17 cellular contexts compared by ENCODE assay signal in genomic region chr5:2300861-2301610, GRCh38.
DNase-seq lines count a peak whose midpoint lies in the region; ATAC-seq, FAIRE-seq and TF ChIP-seq lines count a peak whose summit lies in the region.
"Had no signal": no experiment of that assay in that cellular context is flagged by ENCODE, and none has a peak within 500 bp of the region (broad histone marks: within the 10 kb centered on the region; RNA-seq: fewer than 3 reads in every experiment).

No MANE protein-coding gene starts in this region.

- H3K4me1 ChIP-seq in Panc1 (ENCODE audit: control insufficient read depth, insufficient read depth, low read length), result no peaks in the 10 kb centered on the region
- H3K4me1 ChIP-seq in H1 (replicated peaks in 1 of 4; ENCODE audit: control insufficient read depth in 3 of 4, insufficient read depth in 4 of 4, low read length in 3 of 4), result peaks cover 0 to 7% (median 2%) of the 10 kb centered on the region in 4 experiments; a peak in 4 of 7 replicates
- H3K4me1 ChIP-seq in neuronal stem cell (ENCODE audit: control insufficient read depth in 2 of 2, insufficient read depth in 1 of 2, low read depth in 1 of 2, low read length in 2 of 2), result peaks cover 19 to 30% of the 10 kb centered on the region in 2 donors
- no peaks in the 10 kb centered on the region for H3K4me1 ChIP-seq in PC-9 (replicated peaks; ENCODE audit: insufficient read depth)
- H3K4me1 ChIP-seq in Peyer's patch, result no peaks in the 10 kb centered on the region
- H3K4me1 ChIP-seq: HAP-1 had no signal

- no peak overlapping the region for H3K14ac ChIP-seq in H1 (ENCODE audit: insufficient read length)
- H3K14ac ChIP-seq in neuronal stem cell (ENCODE audit: low read length), result no peak overlapping the region

- POLR2A ChIA-PET in Panc1 (lab: Charles Lee), result no interaction called here
- POLR2A ChIA-PET in H1 (lab: Charles Lee; ENCODE audit: partially characterized antibody), result no interaction called here
- POLR2A ChIA-PET in PC-9 (lab: Charles Lee; ENCODE audit: unreplicated experiment), result no interaction called here

- H3K4ac ChIP-seq in H1 (replicated peaks; ENCODE audit: insufficient read length, low read depth, low read length), result no peak overlapping the region
- H3K4ac ChIP-seq in neuronal stem cell (ENCODE audit: low read length), result no peak overlapping the region

- no peak overlapping the region for H2AFZ ChIP-seq in H1 (ENCODE audit: low read length)
- peak overlapping the region; percentile 33 for H2AFZ ChIP-seq in neuronal stem cell (ENCODE audit: low read length)
- H2AFZ ChIP-seq in PC-9, result no peak overlapping the region

- H4K8ac ChIP-seq in H1 (ENCODE audit: extremely low read depth, insufficient read depth, low read length) (no peak overlapping the region; the same call in 1 of the 2 replicates), neuronal stem cell (ENCODE audit: low read depth, low read length) (no peak overlapping the region)

- no peak overlapping the region for H2BK5ac ChIP-seq in H1 (ENCODE audit: low read depth, low read length)
- no peak overlapping the region for H2BK5ac ChIP-seq in neuronal stem cell (ENCODE audit: low read length)

- TF ChIP-seq CTCF in Panc1 (IDR thresholded peaks at IDR 0.05) (no peak), H1 (IDR thresholded peaks at IDR 0.05; ENCODE audit: control extremely low read depth in 1 of 3, insufficient read depth in 1 of 3, low read depth in 1 of 3, low read length in 3 of 3) (no peak), PC-9 (conservative IDR thresholded peaks at IDR 0.05) (no peak), Peyer's patch (IDR thresholded peaks at IDR 0.05) (no peak)

- H3K9me2 ChIP-seq in PC-9 (ENCODE audit: insufficient read depth), result no peaks in the 10 kb centered on the region

- H2BK15ac ChIP-seq in H1 (ENCODE audit: low read length) (no peak overlapping the region), neuronal stem cell (ENCODE audit: low read length) (no peak overlapping the region)

- in situ Hi-C loops in Panc1 (cut with HindIII; ENCODE audit: low pct_unique_long_range_greater_than_20kb, low sequenced_read_pairs), result no loop called here

- H3F3A ChIP-seq in PC-9 (ENCODE audit: insufficient read depth, low read depth), result no peaks in the 10 kb centered on the region

- no peaks in the 10 kb centered on the region for H3K36me3 ChIP-seq in Panc1 (ENCODE audit: control insufficient read depth, insufficient read depth, low read length)
- H3K36me3 ChIP-seq in H1 (ENCODE audit: control insufficient read depth in 2 of 4, insufficient read depth in 4 of 4, low read length in 3 of 4), result no peaks in the 10 kb centered on the region
- no peaks in the 10 kb centered on the region for H3K36me3 ChIP-seq in neuronal stem cell (replicated peaks in 1 of 2; ENCODE audit: control insufficient read depth in 2 of 2, insufficient read depth in 2 of 2, low read length in 2 of 2)
- no peaks in the 10 kb centered on the region for H3K36me3 ChIP-seq in PC-9 (ENCODE audit: low read depth)
- no peaks in the 10 kb centered on the region for H3K36me3 ChIP-seq in Peyer's patch
- H3K36me3 ChIP-seq: BLaER1, HAP-1 had no signal

- no peak for TF ChIP-seq EP300 in H1 (IDR thresholded peaks at IDR 0.05; ENCODE audit: borderline replicate concordance in 1 of 2, low read depth in 2 of 2, low read length in 2 of 2)

- H3K9ac ChIP-seq in H1 (replicated peaks in 1 of 4; ENCODE audit: extremely low read depth in 1 of 4, low read depth in 3 of 4, low read length in 3 of 4) (no peak overlapping the region), neuronal stem cell (ENCODE audit: low read depth, low read length, poor library complexity) (no peak overlapping the region)
- H3K9ac ChIP-seq: BLaER1 had no signal

- H3K79me1 ChIP-seq in H1 (ENCODE audit: low read depth, low read length) (no peaks in the 10 kb centered on the region; the same call in 1 of the 2 replicates), neuronal stem cell (ENCODE audit: low read depth, low read length) (no peaks in the 10 kb centered on the region)

- H2BK120ac ChIP-seq in H1 (replicated peaks; ENCODE audit: low read depth, low read length) (no peak overlapping the region), neuronal stem cell (ENCODE audit: low read depth, low read length) (no peak overlapping the region)

- H3K79me2 ChIP-seq in H1 (ENCODE audit: control insufficient read depth in 1 of 2, insufficient read depth in 2 of 2, low read length in 2 of 2) (no peaks in the 10 kb centered on the region), PC-9 (ENCODE audit: low read depth) (no peaks in the 10 kb centered on the region)

- no peaks in the 10 kb centered on the region for H3K23me2 ChIP-seq in H1 (ENCODE audit: low read depth, low read length)

- 89% methylated on average over 18 of the region's 23 CpGs; no CpG with 5 or more reads in 1 of the 2 experiments for WGBS in H1 (ENCODE audit: extremely low coverage in 1 of 2, insufficient coverage in 1 of 2, insufficient read length in 1 of 2, insufficient replicate concordance in 2 of 2, low coverage in 1 of 2, low lambda C conversion rate in 2 of 2, missing lambda C conversion rate in 1 of 2), 2 experiments
- WGBS in neuronal stem cell (ENCODE audit: extremely low coverage in 2 of 2, insufficient read length in 2 of 2, insufficient replicate concordance in 1 of 2), 2 donors, result no CpG with 5 or more reads among the region's 23 CpGs

- no peak for TF ChIP-seq RAD21 in H1 (IDR thresholded peaks at IDR 0.05 in 1 of 2, conservative IDR thresholded peaks at IDR 0.05 in 1 of 2; ENCODE audit: low read depth in 2 of 2, low read length in 2 of 2)

- H4K91ac ChIP-seq in H1 (replicated peaks; ENCODE audit: insufficient read length, low read length) (peak overlapping the region; percentile 46), neuronal stem cell (ENCODE audit: low read depth, low read length, poor library complexity) (no peak overlapping the region)

- H4K20me1 ChIP-seq in H1 (replicated peaks in 1 of 2; ENCODE audit: control insufficient read depth in 1 of 2, insufficient read depth in 2 of 2, low read length in 2 of 2) (no peaks in the 10 kb centered on the region), PC-9 (ENCODE audit: insufficient read depth) (no peaks in the 10 kb centered on the region)
- H4K20me1 ChIP-seq: BLaER1 had no signal

- H2BK12ac ChIP-seq in H1 (ENCODE audit: low read depth, low read length), result no peak overlapping the region; the same call in 1 of the 2 replicates
- H2BK12ac ChIP-seq in neuronal stem cell (ENCODE audit: low read length), result peak overlapping the region; percentile 51

- H3K18ac ChIP-seq in H1 (ENCODE audit: extremely low read depth, low read length) (no peak overlapping the region), neuronal stem cell (ENCODE audit: low read length) (peak overlapping the region; percentile 84)

- H3K4me2 ChIP-seq in H1 (ENCODE audit: insufficient read depth in 1 of 2, low read depth in 2 of 2, low read length in 2 of 2) (no peak overlapping the region), neuronal stem cell (ENCODE audit: insufficient read depth, low read length, poor library complexity, severe bottlenecking) (no peak overlapping the region), PC-9 (no peak overlapping the region)
- H3K4me2 ChIP-seq: BLaER1 had no signal

- H2BK20ac ChIP-seq in H1 (ENCODE audit: low read length), result no peak overlapping the region

- intact Hi-C loops in Panc1 (cut with micrococcal nuclease; ENCODE audit: unreplicated experiment) (no loop called here), PC-9 (cut with micrococcal nuclease; ENCODE audit: unreplicated experiment) (no loop called here)

- no peak for DNase-seq in Panc1 (ENCODE audit: low read depth, low spot score)
- no peak for DNase-seq in H1 (ENCODE audit: low read depth in 1 of 2, low spot score in 2 of 2)
- DNase-seq in neuronal stem cell (ENCODE audit: low spot score), result no peak
- no peak for DNase-seq in activated CD8-positive, alpha-beta memory T cell treated with anti-CD3 and anti-CD28 coated beads, Interleukin-2, amount 50 U/mL, for 4 hours
- no peak for DNase-seq in NCI-H748 (lab: John Stamatoyannopoulos, UW; ENCODE audit: unreplicated experiment)
- no peak for DNase-seq in PC-9
- DNase-seq in Peyer's patch, result no peak
- DNase-seq: 8988T; Calu3; CD8-positive, alpha-beta T cell; DND-41; EL; GOT3 had no signal

- H3K23ac ChIP-seq in H1 (ENCODE audit: insufficient read length) (no peak overlapping the region), neuronal stem cell (ENCODE audit: low read depth, low read length, poor library complexity) (no peak overlapping the region)

- no peaks in the 10 kb centered on the region for H3K27me3 ChIP-seq in Panc1 (ENCODE audit: control insufficient read depth, insufficient read depth, low read length)
- no peaks in the 10 kb centered on the region for H3K27me3 ChIP-seq in H1 (replicated peaks in 1 of 4; ENCODE audit: control insufficient read depth in 3 of 4, extremely low read depth in 1 of 4, insufficient read depth in 3 of 4, low read length in 3 of 4)
- H3K27me3 ChIP-seq in neuronal stem cell (ENCODE audit: control insufficient read depth in 3 of 3, insufficient read depth in 3 of 3, low read depth in 1 of 3, low read length in 3 of 3), result no peaks in the 10 kb centered on the region
- H3K27me3 ChIP-seq in PC-9 (ENCODE audit: insufficient read depth, low read depth), result peaks cover 100% of the 10 kb centered on the region
- H3K27me3 ChIP-seq in Peyer's patch, result no peaks in the 10 kb centered on the region
- H3K27me3 ChIP-seq: BLaER1 had no signal

- CTCF ChIA-PET in Panc1 (lab: Charles Lee), result no interaction called here
- CTCF ChIA-PET in H1 (lab: Charles Lee; ENCODE audit: partially characterized antibody), result interaction anchor here (1.0 to 2.2 kb wide), 2 partner anchors 10 to 17 kb away, joined by 3 to 9 read pairs; no protein-coding TSS in a partner anchor
- CTCF ChIA-PET in PC-9 (lab: Charles Lee), result no interaction called here

- H3K27ac ChIP-seq in Panc1 (ENCODE audit: low read length), result no peak overlapping the region
- no peak overlapping the region for H3K27ac ChIP-seq in H1 (ENCODE audit: low read depth, low read length)
- H3K27ac ChIP-seq in neuronal stem cell (replicated peaks; ENCODE audit: low read length), result no peak overlapping the region
- H3K27ac ChIP-seq in PC-9, result no peak overlapping the region
- H3K27ac ChIP-seq in Peyer's patch, result no peak overlapping the region
- H3K27ac ChIP-seq: HL-60 had no signal

- no peak overlapping the region for H3K56ac ChIP-seq in H1 (replicated peaks; ENCODE audit: insufficient read length, low read depth, low read length)

- H3K9me3 ChIP-seq in Panc1 (ENCODE audit: control insufficient read depth, insufficient read depth, low read depth, low read length) (no peaks in the 10 kb centered on the region), H1 (ENCODE audit: insufficient read depth in 2 of 2, low read depth in 1 of 2, low read length in 1 of 2) (no peaks in the 10 kb centered on the region), neuronal stem cell (replicated peaks in 1 of 2; ENCODE audit: control insufficient read depth in 2 of 2, insufficient read depth in 1 of 2, low read depth in 1 of 2, low read length in 2 of 2) (peaks cover 0 to 7% of the 10 kb centered on the region in 2 donors), PC-9 (ENCODE audit: insufficient read depth, low read depth) (no peaks in the 10 kb centered on the region), Peyer's patch (no peaks in the 10 kb centered on the region)
- H3K9me3 ChIP-seq: BLaER1, HAP-1 had no signal

- no peak for FAIRE-seq in H1 (lab: Jason Lieb, UNC)
- FAIRE-seq: GM12878 had no signal

- ATAC-seq in Panc1, result 0 out of 2 replicates have a peak, but pooled peaks have one; percentile 26
- ATAC-seq: CD8-positive, alpha-beta T cell; GM12878 had no signal

- BruUV-seq in Panc1 (replicated peaks; lab: Mats Ljungman, UMichigan) (no TSS peak), PC-9 (replicated peaks; lab: Mats Ljungman, UMichigan) (no TSS peak)

- H2AK5ac ChIP-seq in H1 (ENCODE audit: low read depth, low read length) (no peak overlapping the region), neuronal stem cell (ENCODE audit: low read depth, low read length) (peak overlapping the region; percentile 64)

- no peak for TF ChIP-seq POLR2A in H1 (IDR thresholded peaks at IDR 0.05; ENCODE audit: control extremely low read depth in 1 of 2, low read depth in 2 of 2, low read length in 2 of 2)
- TF ChIP-seq POLR2A in Peyer's patch (IDR thresholded peaks at IDR 0.05), result no peak

- no peak overlapping the region for H4K5ac ChIP-seq in H1 (ENCODE audit: insufficient read length, low read depth, low read length)

- H3K4me3 ChIP-seq in Panc1 (ENCODE audit: low read depth in 2 of 2, low read length in 2 of 2), result no peak overlapping the region
- H3K4me3 ChIP-seq in H1 (ENCODE audit: extremely low read depth in 1 of 4, insufficient read depth in 2 of 4, low read depth in 3 of 4, low read length in 4 of 4), result no peak overlapping the region
- H3K4me3 ChIP-seq in neuronal stem cell (ENCODE audit: low read length in 2 of 2), result no peak overlapping the region
- no peak overlapping the region for H3K4me3 ChIP-seq in PC-9
- H3K4me3 ChIP-seq in Peyer's patch, result no peak overlapping the region
- H3K4me3 ChIP-seq: BLaER1, GM12878, HAP-1 had no signal
